8 cellular contexts compared by ENCODE assay signal in the genomic region with DNA sequence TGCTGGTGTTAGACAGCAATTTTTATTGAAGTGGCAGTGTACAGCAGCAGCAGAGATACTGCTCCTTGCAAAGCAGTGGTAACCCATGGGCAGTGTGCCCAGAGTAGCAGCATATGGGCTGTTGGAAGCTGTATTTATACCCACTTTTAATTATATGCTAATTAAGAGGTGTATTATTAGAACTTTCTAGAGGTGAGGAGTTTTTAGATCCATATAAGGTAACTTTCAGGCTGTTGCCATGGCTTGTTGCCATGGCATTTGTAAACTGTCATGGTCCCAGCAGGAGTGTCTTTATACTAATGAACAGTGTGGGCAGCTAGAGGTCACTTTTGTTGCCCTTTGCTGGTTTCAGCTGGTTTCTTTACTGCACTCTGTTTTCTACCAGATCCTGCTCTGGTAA. TPM values are rescaled to one million over a fixed set of nuclear protein-coding genes. Genes with fewer than 3 reads are reported as not detected.
A peak's percentile ranks its signal among the peaks of the same experiment; 100 is the strongest.
DNase-seq lines count a peak whose midpoint lies in the region; TF ChIP-seq lines count a peak whose summit lies in the region.

No MANE protein-coding gene starts in this region.

- H2AFZ ChIP-seq in osteoblast (ENCODE audit: low read length) = peak overlapping the region; percentile 5

- no peak overlapping the region for H3K4me3 ChIP-seq in osteoblast (ENCODE audit: insufficient read depth, low read length)

- H3K4me1 ChIP-seq in osteoblast (ENCODE audit: insufficient read depth, low read length) = peaks cover 21% of the 10 kb centered on the region

- H3K27ac ChIP-seq in osteoblast (ENCODE audit: low read depth, low read length) = peak overlapping the region; percentile 11

- no peaks in the 10 kb centered on the region for H3K36me3 ChIP-seq in osteoblast (ENCODE audit: insufficient read depth, low read length)

- peak; percentile 36 for DNase-seq in ELF-1 (ENCODE audit: low read depth, low spot score)
- peak; percentile 55 to 79 for DNase-seq in NCI-H446 (lab: John Stamatoyannopoulos, UW)
- peak; percentile 8 to 41 for DNase-seq in erythroblast (lab: John Stamatoyannopoulos, UW)
- no peak for DNase-seq in osteoblast (ENCODE audit: insufficient read length, low spot score, missing footprints)
- no peak for DNase-seq in UCSD-AML1 (lab: John Stamatoyannopoulos, UW; ENCODE audit: unreplicated experiment)
- no peak for DNase-seq in activated CD4-positive, alpha-beta T cell treated with anti-CD3 and anti-CD28 coated beads for 4 hours
- DNase-seq in islet precursor cell = no peak
- no peak for DNase-seq in mucosa of gallbladder (ENCODE audit: low spot score)

- TF ChIP-seq POLR2A in erythroblast (IDR thresholded peaks at IDR 0.05; ENCODE audit: low read length) = peak; percentile 31

- peaks cover 11% of the 10 kb centered on the region for H3K79me2 ChIP-seq in osteoblast (ENCODE audit: insufficient read depth, low read length)

- peaks cover 3% of the 10 kb centered on the region for H3K9me3 ChIP-seq in osteoblast (ENCODE audit: low read depth, low read length)

- no peaks in the 10 kb centered on the region for H3K27me3 ChIP-seq in osteoblast (ENCODE audit: insufficient read depth, low read length)

- peaks cover 2% of the 10 kb centered on the region for H4K20me1 ChIP-seq in osteoblast (ENCODE audit: insufficient read depth, low read length)

- no peak for TF ChIP-seq CTCF in osteoblast (IDR thresholded peaks at IDR 0.05; ENCODE audit: extremely low read depth, low read depth, low read length)

- no peak overlapping the region for H3K4me2 ChIP-seq in osteoblast (ENCODE audit: insufficient read depth, low read length)

RNA-seq across cellular contexts. Expression of gene PJA2, which starts 3.7 kb away (rescaled TPM):
- total RNA-seq in osteoblast (84.0 and 101 TPM in 2 replicates), mucosa of gallbladder (89.6 TPM)

Comparison
In these comparisons a context has a peak if more than half of its experiments do, and no peak if none do; other contexts are left out.
1. DNase-seq: peak in ELF-1 (single experiment), NCI-H446 (2 of 2) and erythroblast (2 of 2); none in osteoblast (single experiment), UCSD-AML1 (single experiment), activated CD4-positive, alpha-beta T cell treated with anti-CD3 and anti-CD28 coated beads for 4 hours (0 of 2), islet precursor cell (single experiment) and mucosa of gallbladder (single experiment).